17 cellular contexts compared by ENCODE assay signal in genomic region chr12:52392465-52393007, GRCh38. TPM values are rescaled to one million over a fixed set of nuclear protein-coding genes. Genes with fewer than 3 reads are reported as not detected.
A peak's percentile ranks its signal among the peaks of the same experiment; 100 is the strongest.
DNase-seq lines count a peak whose midpoint lies in the region; ATAC-seq and TF ChIP-seq lines count a peak whose summit lies in the region.
"Had no signal": no experiment of that assay in that cellular context is flagged by ENCODE, and none has a peak within 500 bp of the region (broad histone marks: within the 10 kb centered on the region; RNA-seq: fewer than 3 reads in every experiment).

No MANE protein-coding gene starts in this region.

- H3K27me3 ChIP-seq in RWPE2 (ENCODE audit: insufficient read depth, poor library complexity, severe bottlenecking) (no peaks in the 10 kb centered on the region), spleen (replicated peaks in 1 of 7) (peaks cover 0 to 37% (median 0%) of the 10 kb centered on the region in 7 donors)

- WGBS in spleen, 5 donors, result 74 to 87% (median 81%) methylated on average over 7 of the region's 7 CpGs

- TF ChIP-seq CTCF in RWPE2 (IDR thresholded peaks at IDR 0.05; ENCODE audit: poor library complexity, severe bottlenecking), result no peak
- TF ChIP-seq CTCF in spleen (IDR thresholded peaks at IDR 0.05 in 8 of 11, conservative IDR thresholded peaks at IDR 0.05 in 3 of 11), result no peak
- TF ChIP-seq CTCF in GM20000 (IDR thresholded peaks at IDR 0.05; ENCODE audit: extremely low read depth, missing control alignments), result no peak

- ATAC-seq in RWPE2 (ENCODE audit: low read depth) (peak; percentile 38; the same call in 2 of the 3 replicates), esophagus mucosa (peak; percentile 1), GM21619 (IDR thresholded peaks at IDR 0.05; ENCODE audit: unreplicated experiment) (no peak), HG02840 (IDR thresholded peaks at IDR 0.05; ENCODE audit: low FRiP score, unreplicated experiment) (no peak)
- ATAC-seq: CD8-positive, alpha-beta T cell had no signal

- H3K27ac ChIP-seq in RWPE2 (ENCODE audit: poor library complexity, severe bottlenecking) (no peak overlapping the region), spleen (no peak overlapping the region)

- no peak for TF ChIP-seq POLR2A in spleen (IDR thresholded peaks at IDR 0.05)

- intact Hi-C loops in spleen (cut with DNase I; ENCODE audit: low total_unique reads), result no loop called here

- no peak overlapping the region for H3K4me3 ChIP-seq in RWPE2 (ENCODE audit: severe bottlenecking)
- no peak overlapping the region for H3K4me3 ChIP-seq in spleen
- H3K4me3 ChIP-seq: HAP-1 had no signal

- H3K36me3 ChIP-seq in RWPE2 (ENCODE audit: low read depth), result no peaks in the 10 kb centered on the region
- no peaks in the 10 kb centered on the region for H3K36me3 ChIP-seq in spleen
- H3K36me3 ChIP-seq: HAP-1 had no signal

- H3K4me1 ChIP-seq in RWPE2 (ENCODE audit: insufficient read depth, poor library complexity, severe bottlenecking), result peaks cover 23% of the 10 kb centered on the region
- peaks cover 0 to 11% (median 0%) of the 10 kb centered on the region in 6 donors for H3K4me1 ChIP-seq in spleen
- H3K4me1 ChIP-seq: HAP-1 had no signal

- H3K9me3 ChIP-seq in RWPE2 (ENCODE audit: severe bottlenecking) (no peaks in the 10 kb centered on the region), spleen (no peaks in the 10 kb centered on the region)
- H3K9me3 ChIP-seq: HAP-1 had no signal

- DNase-seq in RPMI8226, result peak; percentile 58
- DNase-seq in RWPE2 (ENCODE audit: low spot score), result no peak
- DNase-seq in spleen, result peak; percentile 49
- DNase-seq in GM20000 (ENCODE audit: low spot score), result no peak
- DNase-seq: CD8-positive, alpha-beta T cell; COR-L47; DMS153; DMS79 treated with DMSO at 0.1 percent for 48 hours; EL had no signal

RNA-seq across cellular contexts. Expression of gene KRT84, which starts 7.1 kb away (rescaled TPM):
- total RNA-seq in esophagus mucosa, result not detected
- under 1 TPM in 1 of 7 donors, not detected in 6; 0.52 TPM for total RNA-seq in spleen
- not detected for polyA plus RNA-seq in spleen
- total RNA-seq: A673; CD8-positive, alpha-beta T cell; H1 had no signal
- polyA plus RNA-seq: BJ, CD14-positive monocyte, H1 had no signal

RNA-seq across cellular contexts. Expression of gene KRT82, which starts 13.6 kb away (rescaled TPM):
- total RNA-seq in esophagus mucosa (not detected), spleen (not detected)
- under 1 TPM in 1 of 3 donors, not detected in 2; 0.04 TPM for polyA plus RNA-seq in spleen
- total RNA-seq: A673; CD8-positive, alpha-beta T cell; H1 had no signal
- polyA plus RNA-seq: BJ, CD14-positive monocyte, H1 had no signal

RNA-seq across cellular contexts. Expression of gene KRT85, which starts 25.3 kb away (rescaled TPM):
- total RNA-seq in esophagus mucosa (not detected), spleen (under 1 TPM in 1 of 7 donors, not detected in 6; 0.52 TPM)
- not detected for polyA plus RNA-seq in spleen
- total RNA-seq: A673; CD8-positive, alpha-beta T cell; H1 had no signal
- polyA plus RNA-seq: BJ, CD14-positive monocyte, H1 had no signal

RNA-seq across cellular contexts. Expression of gene KRT75, which starts 41.6 kb away (rescaled TPM):
- total RNA-seq in esophagus mucosa (0.84 TPM), spleen (not detected)
- polyA plus RNA-seq in spleen, result not detected
- total RNA-seq: A673; CD8-positive, alpha-beta T cell; H1 had no signal
- polyA plus RNA-seq: BJ, CD14-positive monocyte, H1 had no signal

RNA-seq across cellular contexts. Expression of gene KRT6B, which starts 59.4 kb away (rescaled TPM):
- total RNA-seq in esophagus mucosa (2,496 TPM), spleen (not detected)
- polyA plus RNA-seq in spleen, result under 1 TPM; 0.03 to 0.10 (median 0.04) TPM
- total RNA-seq: A673; CD8-positive, alpha-beta T cell; H1 had no signal
- polyA plus RNA-seq: BJ, CD14-positive monocyte, H1 had no signal

Comparison
In these comparisons a context has a peak if more than half of its experiments do, and no peak if none do; other contexts are left out.
1. DNase-seq: peak in RPMI8226 (single experiment) and spleen (single experiment); none in RWPE2 (single experiment) and GM20000 (single experiment).
2. ATAC-seq: peak in RWPE2 (single experiment) and esophagus mucosa (single experiment); none in GM21619 (single experiment) and HG02840 (single experiment).